ENCODE assay signal across 1 cellular context in the genomic region with DNA sequence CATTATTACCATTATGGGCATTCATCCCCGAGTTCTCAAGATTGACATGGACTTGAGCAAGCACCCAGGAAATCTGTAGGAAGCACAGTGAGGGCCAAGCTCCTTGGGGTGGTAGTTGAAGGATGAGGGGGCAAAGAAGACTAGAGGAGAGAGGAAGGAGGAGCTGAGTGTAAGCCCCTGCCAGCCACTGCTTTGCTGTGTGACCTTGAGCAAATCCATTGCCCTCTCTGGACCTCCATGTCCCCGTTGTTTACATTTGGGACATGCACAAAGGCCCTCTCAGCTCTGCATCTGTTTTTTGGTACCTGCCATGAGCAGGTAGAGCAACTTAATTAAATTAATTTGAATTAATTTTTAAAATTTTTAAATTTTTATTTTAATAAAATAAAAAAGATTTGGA.
TF ChIP-seq lines count a peak whose summit lies in the region.

No MANE protein-coding gene starts in this region.

TF ChIP-seq in HepG2, 621 proteins besides CTCF, POLR2A, EP300 and RAD21:
- TF ChIP-seq ZNF367 (CRISPR knock-in tag; IDR thresholded peaks at IDR 0.05; ENCODE audit: borderline replicate concordance) (no peak), ZNF768 (CRISPR knock-in tag; IDR thresholded peaks at IDR 0.05) (peak; percentile 88)
- TF ChIP-seq, protein P1, sequence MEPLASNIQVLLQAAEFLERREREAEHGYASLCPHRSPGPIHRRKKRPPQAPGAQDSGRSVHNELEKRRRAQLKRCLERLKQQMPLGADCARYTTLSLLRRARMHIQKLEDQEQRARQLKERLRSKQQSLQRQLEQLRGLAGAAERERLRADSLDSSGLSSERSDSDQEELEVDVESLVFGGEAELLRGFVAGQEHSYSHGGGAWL (CRISPR knock-in tag; IDR thresholded peaks at IDR 0.05): no peak
- TF ChIP-seq, protein P2, sequence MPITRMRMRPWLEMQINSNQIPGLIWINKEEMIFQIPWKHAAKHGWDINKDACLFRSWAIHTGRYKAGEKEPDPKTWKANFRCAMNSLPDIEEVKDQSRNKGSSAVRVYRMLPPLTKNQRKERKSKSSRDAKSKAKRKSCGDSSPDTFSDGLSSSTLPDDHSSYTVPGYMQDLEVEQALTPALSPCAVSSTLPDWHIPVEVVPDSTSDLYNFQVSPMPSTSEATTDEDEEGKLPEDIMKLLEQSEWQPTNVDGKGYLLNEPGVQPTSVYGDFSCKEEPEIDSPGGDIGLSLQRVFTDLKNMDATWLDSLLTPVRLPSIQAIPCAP (CRISPR knock-in tag; IDR thresholded peaks at IDR 0.05; ENCODE audit: low read depth): no peak
